ENCODE assay signal across 11 cellular contexts in genomic region chr1:219928791-219929118, GRCh38. TPM values are rescaled to one million over a fixed set of nuclear protein-coding genes. Genes with fewer than 3 reads are reported as not detected.
DNase-seq lines count a peak whose midpoint lies in the region; ATAC-seq and TF ChIP-seq lines count a peak whose summit lies in the region.
"Had no signal": no experiment of that assay in that cellular context is flagged by ENCODE, and none has a peak within 500 bp of the region (broad histone marks: within the 10 kb centered on the region; RNA-seq: fewer than 3 reads in every experiment).

No MANE protein-coding gene starts in this region.

- no peaks in the 10 kb centered on the region for H3K4me1 ChIP-seq in CD8-positive, alpha-beta T cell (ENCODE audit: insufficient read depth, low read length)
- no peaks in the 10 kb centered on the region for H3K4me1 ChIP-seq in foreskin keratinocyte
- peaks cover 7% of the 10 kb centered on the region for H3K4me1 ChIP-seq in neuron (ENCODE audit: insufficient read depth, low read length)
- no peaks in the 10 kb centered on the region for H3K4me1 ChIP-seq in uterus

- peak overlapping the region; percentile 27 for H3K4me3 Mint-ChIP-seq in CD8-positive, alpha-beta T cell
- H3K4me3 Mint-ChIP-seq in T-helper 17 cell: peak overlapping the region; percentile 76

- CTCF ChIA-PET in CD8-positive, alpha-beta T cell (lab: Charles Lee): no interaction called here

- peaks cover 10% of the 10 kb centered on the region for H3K4me1 Mint-ChIP-seq in CD8-positive, alpha-beta T cell (ENCODE audit: low read depth)
- peaks cover 16% of the 10 kb centered on the region for H3K4me1 Mint-ChIP-seq in T-helper 17 cell

- H3K9me3 Mint-ChIP-seq in CD8-positive, alpha-beta T cell: no peaks in the 10 kb centered on the region

- no peaks in the 10 kb centered on the region for H3K36me3 Mint-ChIP-seq in CD8-positive, alpha-beta T cell
- peaks cover 4% of the 10 kb centered on the region for H3K36me3 Mint-ChIP-seq in T-helper 17 cell (ENCODE audit: low read depth)

- intact Hi-C loops in CD8-positive, alpha-beta T cell (cut with DNase I, micrococcal nuclease): no loop called here
- intact Hi-C loops in uterus (cut with DNase I; ENCODE audit: low total_unique reads): no loop called here

- DNase-seq in CD8-positive, alpha-beta T cell: no peak
- DNase-seq in T-helper 17 cell (no peak), foreskin keratinocyte (no peak), GM03348 (ENCODE audit: low spot score) (no peak), uterus (no peak), erythroblast (lab: John Stamatoyannopoulos, UW) (no peak)
- no peak for DNase-seq in activated CD4-positive, CD25-positive, alpha-beta regulatory T cell treated with anti-CD3 and anti-CD28 coated beads, Interleukin-2, amount 50 U/mL, for 72 hours
- DNase-seq: activated naive CD4-positive, alpha-beta T cell; T-helper 9 cell had no signal

- POLR2A ChIA-PET in CD8-positive, alpha-beta T cell (lab: Charles Lee): no interaction called here

- H3K4me3 ChIP-seq in CD8-positive, alpha-beta T cell (ENCODE audit: low read depth, low read length): no peak overlapping the region
- peak overlapping the region; percentile 50 for H3K4me3 ChIP-seq in neuron (ENCODE audit: low read length)
- H3K4me3 ChIP-seq in uterus: no peak overlapping the region

- no peaks in the 10 kb centered on the region for H3K9me3 ChIP-seq in CD8-positive, alpha-beta T cell (ENCODE audit: low read length)
- no peaks in the 10 kb centered on the region for H3K9me3 ChIP-seq in T-helper 17 cell (ENCODE audit: control insufficient read depth, low read length, poor library complexity, severe bottlenecking)
- H3K9me3 ChIP-seq in neuron (ENCODE audit: low read length): no peaks in the 10 kb centered on the region
- no peaks in the 10 kb centered on the region for H3K9me3 ChIP-seq in uterus

- H2AFZ ChIP-seq in neuron (ENCODE audit: low read depth, low read length): peak overlapping the region; percentile 73

- H3K27ac ChIP-seq in CD8-positive, alpha-beta T cell (ENCODE audit: low read depth, low read length): no peak overlapping the region
- H3K27ac ChIP-seq in foreskin keratinocyte: no peak overlapping the region
- H3K27ac ChIP-seq in uterus: no peak overlapping the region

- ATAC-seq in CD8-positive, alpha-beta T cell: no peak
- ATAC-seq in T-helper 17 cell (no peak), foreskin keratinocyte (peak; percentile 29)

- peaks cover 6% of the 10 kb centered on the region for H3K27me3 ChIP-seq in CD8-positive, alpha-beta T cell (ENCODE audit: insufficient read depth, low read length)
- H3K27me3 ChIP-seq in foreskin keratinocyte (peaks cover 42% of the 10 kb centered on the region), neuron (ENCODE audit: insufficient read depth, low read length) (peaks cover 34% of the 10 kb centered on the region), uterus (no peaks in the 10 kb centered on the region)

- H3K27ac Mint-ChIP-seq in CD8-positive, alpha-beta T cell: no peak overlapping the region
- H3K27ac Mint-ChIP-seq in T-helper 17 cell: no peak overlapping the region

- TF ChIP-seq POLR2A in uterus (IDR thresholded peaks at IDR 0.05) (no peak), erythroblast (IDR thresholded peaks at IDR 0.05; ENCODE audit: low read length) (no peak)

- H3K36me3 ChIP-seq in CD8-positive, alpha-beta T cell (ENCODE audit: insufficient read depth, low read length): no peaks in the 10 kb centered on the region
- no peaks in the 10 kb centered on the region for H3K36me3 ChIP-seq in neuron (ENCODE audit: insufficient read depth, low read length)
- no peaks in the 10 kb centered on the region for H3K36me3 ChIP-seq in uterus

- H3K27me3 Mint-ChIP-seq in CD8-positive, alpha-beta T cell (ENCODE audit: low read depth): peaks cover 42% of the 10 kb centered on the region
- H3K27me3 Mint-ChIP-seq in T-helper 17 cell: peaks cover 67% of the 10 kb centered on the region

- TF ChIP-seq CTCF in CD8-positive, alpha-beta T cell (IDR thresholded peaks at IDR 0.05): no peak
- TF ChIP-seq CTCF in foreskin keratinocyte (conservative IDR thresholded peaks at IDR 0.05) (no peak), uterus (IDR thresholded peaks at IDR 0.05) (no peak)

RNA-seq across cellular contexts. Expression of gene SLC30A10, which starts 0.4 kb away (rescaled TPM):
- total RNA-seq in CD8-positive, alpha-beta T cell: not detected
- total RNA-seq in T-helper 17 cell: not detected
- total RNA-seq in foreskin keratinocyte: not detected in 2 replicates
- polyA plus RNA-seq in foreskin keratinocyte: not detected in 2 replicates
- total RNA-seq in uterus: under 1 TPM in 1 of 4 donors, not detected in 3; 0.69 TPM
- total RNA-seq: myocyte had no signal
